Comparison of ENCODE assay signal across 36 cellular contexts in genomic region chr2:119245841-119246230, GRCh38. TPM values are rescaled to one million over a fixed set of nuclear protein-coding genes. Genes with fewer than 3 reads are reported as not detected.
DNase-seq lines count a peak whose midpoint lies in the region; ATAC-seq, FAIRE-seq and TF ChIP-seq lines count a peak whose summit lies in the region.
"Had no signal": no experiment of that assay in that cellular context is flagged by ENCODE, and none has a peak within 500 bp of the region (broad histone marks: within the 10 kb centered on the region; RNA-seq: fewer than 3 reads in every experiment).

No MANE protein-coding gene starts in this region.

- H3K27me3 ChIP-seq in K562 (ENCODE audit: control insufficient read depth in 2 of 2, insufficient read depth in 2 of 2, low read length in 2 of 2) (no peaks in the 10 kb centered on the region), H1 (replicated peaks in 1 of 4; ENCODE audit: control insufficient read depth in 3 of 4, extremely low read depth in 1 of 4, insufficient read depth in 3 of 4, low read length in 3 of 4) (no peaks in the 10 kb centered on the region)
- H3K27me3 ChIP-seq: BE2C; BLaER1; BLaER1 treated with 17β-estradiol and CSF1 and Interleukin-3, amounts not matched to agents 10 nM and 100 nM had no signal

- no peak overlapping the region for H2AFZ ChIP-seq in K562 (ENCODE audit: low read depth, low read length)
- H2AFZ ChIP-seq in H1 (ENCODE audit: low read length): no peak overlapping the region

- H3K4me3 ChIP-seq in K562: no peak overlapping the region
- H3K4me3 ChIP-seq in H1 (ENCODE audit: extremely low read depth in 1 of 4, insufficient read depth in 2 of 4, low read depth in 3 of 4, low read length in 4 of 4): no peak overlapping the region
- H3K4me3 ChIP-seq: A549; BLaER1; BLaER1 treated with 17β-estradiol and CSF1 and Interleukin-3, amounts not matched to agents 10 nM and 100 nM had no signal

- H3K27me3 Mint-ChIP-seq in natural killer cell treated with Interleukin-12 subunit alpha and Interleukin-12 subunit beta and Interleukin-15 and Interleukin-18, amount 100 ng/mL, for 72 hours: no peaks in the 10 kb centered on the region
- no peaks in the 10 kb centered on the region for H3K27me3 Mint-ChIP-seq in natural killer cell (ENCODE audit: low read depth in 2 of 2)
- H3K27me3 Mint-ChIP-seq: B cell; CD4-positive, alpha-beta T cell had no signal

- in situ Hi-C loops in K562 (cut with MboI): no loop called here

- no peak overlapping the region for H3K18ac ChIP-seq in H1 (ENCODE audit: extremely low read depth, low read length)

- H3K4me1 Mint-ChIP-seq in natural killer cell treated with Interleukin-12 subunit alpha and Interleukin-12 subunit beta and Interleukin-15 and Interleukin-18, amount 100 ng/mL, for 72 hours (ENCODE audit: low read depth in 2 of 2): peaks cover 0 to 3% of the 10 kb centered on the region in 2 donors
- no peaks in the 10 kb centered on the region for H3K4me1 Mint-ChIP-seq in natural killer cell
- H3K4me1 Mint-ChIP-seq: B cell; CD14-positive monocyte; CD4-positive, alpha-beta memory T cell; CD4-positive, CD25-positive, alpha-beta regulatory T cell; CD8-positive, alpha-beta memory T cell had no signal

- H4K20me1 ChIP-seq in K562 (replicated peaks; ENCODE audit: control insufficient read depth, insufficient read depth, low read length) (no peaks in the 10 kb centered on the region; the same call in 1 of the 2 replicates), H1 (replicated peaks in 1 of 2; ENCODE audit: control insufficient read depth in 1 of 2, insufficient read depth in 2 of 2, low read length in 2 of 2) (peaks cover 2 to 6% of the 10 kb centered on the region in 2 experiments)
- H4K20me1 ChIP-seq: BLaER1 had no signal

- H4K5ac ChIP-seq in H1 (ENCODE audit: insufficient read length, low read depth, low read length): no peak overlapping the region

- no peak overlapping the region for H3K56ac ChIP-seq in H1 (replicated peaks; ENCODE audit: insufficient read length, low read depth, low read length)

- H3K79me2 ChIP-seq in K562 (ENCODE audit: control insufficient read depth, insufficient read depth, low read length): no peaks in the 10 kb centered on the region
- H3K79me2 ChIP-seq in H1 (ENCODE audit: control insufficient read depth in 1 of 2, insufficient read depth in 2 of 2, low read length in 2 of 2): no peaks in the 10 kb centered on the region

- H2BK12ac ChIP-seq in H1 (ENCODE audit: low read depth, low read length): no peak overlapping the region

- TF ChIP-seq CTCF in natural killer cell (IDR thresholded peaks at IDR 0.05) (no peak), K562 (IDR thresholded peaks at IDR 0.05 in 2 of 3, conservative IDR thresholded peaks at IDR 0.05 in 1 of 3; ENCODE audit: insufficient read depth in 2 of 3, low read depth in 1 of 3, low read length in 3 of 3) (no peak), H1 (IDR thresholded peaks at IDR 0.05; ENCODE audit: control extremely low read depth in 1 of 3, insufficient read depth in 1 of 3, low read depth in 1 of 3, low read length in 3 of 3) (no peak)

- H3K79me1 ChIP-seq in H1 (ENCODE audit: low read depth, low read length): no peaks in the 10 kb centered on the region

- no peak overlapping the region for H3K4ac ChIP-seq in H1 (replicated peaks; ENCODE audit: insufficient read length, low read depth, low read length)

- H4K8ac ChIP-seq in H1 (ENCODE audit: extremely low read depth, insufficient read depth, low read length): no peak overlapping the region

- no peak overlapping the region for H3K14ac ChIP-seq in H1 (ENCODE audit: insufficient read length)

- no peak overlapping the region for H2AK5ac ChIP-seq in H1 (ENCODE audit: low read depth, low read length)

- peaks cover 58% of the 10 kb centered on the region for H3K36me3 ChIP-seq in K562 (ENCODE audit: control insufficient read depth, insufficient read depth, low read length)
- peaks cover 0 to 6% (median 0%) of the 10 kb centered on the region in 4 experiments; a peak in 3 of 8 replicates for H3K36me3 ChIP-seq in H1 (ENCODE audit: control insufficient read depth in 2 of 4, insufficient read depth in 4 of 4, low read length in 3 of 4)
- H3K36me3 ChIP-seq: BE2C had no signal

- H4K91ac ChIP-seq in H1 (replicated peaks; ENCODE audit: insufficient read length, low read length): no peak overlapping the region

- TF ChIP-seq RAD21 in K562 (CRISPR knock-in tag; conservative IDR thresholded peaks at IDR 0.05 in 1 of 2, IDR thresholded peaks at IDR 0.05 in 1 of 2): no peak
- TF ChIP-seq RAD21 in H1 (IDR thresholded peaks at IDR 0.05 in 1 of 2, conservative IDR thresholded peaks at IDR 0.05 in 1 of 2; ENCODE audit: low read depth in 2 of 2, low read length in 2 of 2): no peak

- no peak for TF ChIP-seq EP300 in K562 (IDR thresholded peaks at IDR 0.05; ENCODE audit: low read length)
- TF ChIP-seq EP300 in H1 (IDR thresholded peaks at IDR 0.05; ENCODE audit: borderline replicate concordance in 1 of 2, low read depth in 2 of 2, low read length in 2 of 2): no peak

- TF ChIP-seq POLR2A in K562 (conservative IDR thresholded peaks at IDR 0.05): no peak
- no peak for TF ChIP-seq POLR2A in H1 (IDR thresholded peaks at IDR 0.05; ENCODE audit: control extremely low read depth in 1 of 2, low read depth in 2 of 2, low read length in 2 of 2)

- no peak overlapping the region for H3K23ac ChIP-seq in H1 (ENCODE audit: insufficient read length)

- no TSS peak for BruUV-seq in K562 (replicated peaks; lab: Mats Ljungman, UMichigan)

- H3K9me1 ChIP-seq in K562 (ENCODE audit: control insufficient read depth, insufficient read depth, low read length): peaks cover 4% of the 10 kb centered on the region

- POLR2A ChIA-PET in K562 (lab: Yijun Ruan, JAX) (no interaction called here), H1 (lab: Charles Lee; ENCODE audit: partially characterized antibody) (interaction anchor here (1.1 kb wide), 1 partner anchor 10 kb away, joined by 3 read pairs; no protein-coding TSS in a partner anchor)

- H2BK5ac ChIP-seq in H1 (ENCODE audit: low read depth, low read length): no peak overlapping the region

- H3K4me3 Mint-ChIP-seq in natural killer cell treated with Interleukin-12 subunit alpha and Interleukin-12 subunit beta and Interleukin-15 and Interleukin-18, amount 100 ng/mL, for 72 hours: no peak overlapping the region
- H3K4me3 Mint-ChIP-seq in natural killer cell: no peak overlapping the region
- H3K4me3 Mint-ChIP-seq: B cell; CD14-positive monocyte; CD4-positive, alpha-beta memory T cell; CD4-positive, alpha-beta T cell; CD4-positive, CD25-positive, alpha-beta regulatory T cell; CD8-positive, alpha-beta memory T cell; CD8-positive, alpha-beta T cell had no signal

- H3K9me3 ChIP-seq in K562 (replicated peaks; ENCODE audit: control insufficient read depth, insufficient read depth, low read depth, low read length) (no peaks in the 10 kb centered on the region), H1 (ENCODE audit: insufficient read depth in 2 of 2, low read depth in 1 of 2, low read length in 1 of 2) (no peaks in the 10 kb centered on the region)
- H3K9me3 ChIP-seq: BE2C, Caco-2 had no signal

- intact Hi-C loops in natural killer cell (cut with micrococcal nuclease) (no loop called here), K562 (cut with micrococcal nuclease) (no loop called here), posterior vena cava (cut with DNase I) (no loop called here)

- H3K23me2 ChIP-seq in H1 (ENCODE audit: low read depth, low read length): no peaks in the 10 kb centered on the region

- H2BK20ac ChIP-seq in H1 (ENCODE audit: low read length): no peak overlapping the region

- H3K27ac Mint-ChIP-seq in natural killer cell treated with Interleukin-12 subunit alpha and Interleukin-12 subunit beta and Interleukin-15 and Interleukin-18, amount 100 ng/mL, for 72 hours: no peak overlapping the region
- H3K27ac Mint-ChIP-seq in natural killer cell: no peak overlapping the region
- H3K27ac Mint-ChIP-seq: B cell; CD4-positive, alpha-beta memory T cell; CD4-positive, alpha-beta T cell; CD4-positive, CD25-positive, alpha-beta regulatory T cell; CD8-positive, alpha-beta memory T cell had no signal

- H2BK15ac ChIP-seq in H1 (ENCODE audit: low read length): 0 out of 2 replicates have a peak overlapping the region, but pooled peaks have one; percentile 37

- no peak overlapping the region for H2BK120ac ChIP-seq in H1 (replicated peaks; ENCODE audit: low read depth, low read length)

- FAIRE-seq in K562 (lab: Jason Lieb, UNC): no peak
- FAIRE-seq in H1 (lab: Jason Lieb, UNC): no peak
- FAIRE-seq: A204.1, A549, D721Med had no signal

- H3K4me2 ChIP-seq in K562 (ENCODE audit: insufficient read depth, low read length) (no peak overlapping the region), H1 (ENCODE audit: insufficient read depth in 1 of 2, low read depth in 2 of 2, low read length in 2 of 2) (no peak overlapping the region)
- H3K4me2 ChIP-seq: A549; BLaER1; BLaER1 treated with 17β-estradiol and CSF1 and Interleukin-3, amounts not matched to agents 10 nM and 100 nM had no signal

- CTCF ChIA-PET in K562 (lab: Yijun Ruan, JAX; ENCODE audit: low intra/inter-chr PET ratio) (no interaction called here), H1 (lab: Charles Lee; ENCODE audit: partially characterized antibody) (interaction anchor here (0.6 to 5.9 kb wide), 7 partner anchors 11 to 107 kb away, joined by 3 to 57 read pairs (median 5); no protein-coding TSS in a partner anchor)

- H3K9ac ChIP-seq in K562 (ENCODE audit: insufficient read depth in 1 of 2, low read depth in 2 of 2, low read length in 2 of 2) (no peak overlapping the region), H1 (replicated peaks in 1 of 4; ENCODE audit: extremely low read depth in 1 of 4, low read depth in 3 of 4, low read length in 3 of 4) (no peak overlapping the region)
- H3K9ac ChIP-seq: BLaER1; BLaER1 treated with 17β-estradiol and CSF1 and Interleukin-3, amounts not matched to agents 10 nM and 100 nM had no signal

- DNase-seq in natural killer cell treated with Interleukin-12 subunit alpha and Interleukin-12 subunit beta and Interleukin-15 and Interleukin-18, amount 100 ng/mL, for 72 hours (ENCODE audit: low spot score): peak; percentile 22
- DNase-seq in natural killer cell: no peak
- no peak for DNase-seq in K562 (ENCODE audit: extremely low read depth in 1 of 4, low spot score in 3 of 4)
- DNase-seq in H1 (ENCODE audit: low read depth in 1 of 2, low spot score in 2 of 2): no peak
- DNase-seq in posterior vena cava (ENCODE audit: low spot score): peak; percentile 48
- no peak for DNase-seq in cerebellum (ENCODE audit: low spot score)
- DNase-seq: 8988T; ACHN; AML-193; BE2C; C1 segment of cervical spinal cord; Calu3; CD4-positive, alpha-beta memory T cell; CD4-positive, alpha-beta T cell; CD4-positive, CD25-positive, alpha-beta regulatory T cell; CD8-positive, alpha-beta memory T cell; CD8-positive, alpha-beta T cell; COR-L47; DMS 273 treated with DMSO at 0.1 percent for 48 hours; DMS53; DMS79; DMS79 treated with DMSO at 0.1 percent for 48 hours; DND-41; EL had no signal

- H3K4me1 ChIP-seq in K562 (replicated peaks in 1 of 2; ENCODE audit: control insufficient read depth in 2 of 2, insufficient read depth in 2 of 2, low read length in 2 of 2) (peaks cover 2 to 9% of the 10 kb centered on the region in 2 experiments; a peak in 3 of 5 replicates), H1 (replicated peaks in 1 of 4; ENCODE audit: control insufficient read depth in 3 of 4, insufficient read depth in 4 of 4, low read length in 3 of 4) (peaks cover 1 to 6% (median 5%) of the 10 kb centered on the region in 4 experiments; a peak in 6 of 7 replicates)
- H3K4me1 ChIP-seq: BE2C had no signal

- no peaks in the 10 kb centered on the region for H3K36me3 Mint-ChIP-seq in natural killer cell treated with Interleukin-12 subunit alpha and Interleukin-12 subunit beta and Interleukin-15 and Interleukin-18, amount 100 ng/mL, for 72 hours
- H3K36me3 Mint-ChIP-seq in natural killer cell: no peaks in the 10 kb centered on the region
- H3K36me3 Mint-ChIP-seq: CD4-positive, alpha-beta memory T cell; CD4-positive, CD25-positive, alpha-beta regulatory T cell; CD8-positive, alpha-beta memory T cell; CD8-positive, alpha-beta T cell had no signal

- no peak for ATAC-seq in natural killer cell treated with Interleukin-12 subunit alpha and Interleukin-12 subunit beta and Interleukin-15 and Interleukin-18, amount 100 ng/mL, for 72 hours
- ATAC-seq in natural killer cell (no peak), K562 (no peak), HG03175 (IDR thresholded peaks at IDR 0.05; ENCODE audit: unreplicated experiment) (no peak), HG03520 (IDR thresholded peaks at IDR 0.05; ENCODE audit: unreplicated experiment) (no peak)
- ATAC-seq: A549; CD8-positive, alpha-beta T cell had no signal

- no peaks in the 10 kb centered on the region for H3K9me3 Mint-ChIP-seq in natural killer cell treated with Interleukin-12 subunit alpha and Interleukin-12 subunit beta and Interleukin-15 and Interleukin-18, amount 100 ng/mL, for 72 hours
- H3K9me3 Mint-ChIP-seq in natural killer cell: no peaks in the 10 kb centered on the region
- H3K9me3 Mint-ChIP-seq: CD4-positive, alpha-beta memory T cell; CD4-positive, alpha-beta T cell; CD4-positive, CD25-positive, alpha-beta regulatory T cell; CD8-positive, alpha-beta memory T cell; CD8-positive, alpha-beta T cell had no signal

- H3K27ac ChIP-seq in K562 (ENCODE audit: extremely low read depth, low read depth, low read length) (no peak overlapping the region), H1 (ENCODE audit: low read depth, low read length) (no peak overlapping the region)
- H3K27ac ChIP-seq: 22Rv1; A549; BLaER1; BLaER1 treated with 17β-estradiol and CSF1 and Interleukin-3, amounts not matched to agents 10 nM and 100 nM; C4-2B had no signal

- WGBS in K562 (ENCODE audit: insufficient coverage, low coverage, missing lambda C conversion rate): 92% methylated on average over 3 of the region's 3 CpGs
- 93% methylated on average over 3 of the region's 3 CpGs; no CpG with 5 or more reads in 1 of the 2 experiments for WGBS in H1 (ENCODE audit: extremely low coverage in 1 of 2, insufficient coverage in 1 of 2, insufficient read length in 1 of 2, insufficient replicate concordance in 2 of 2, low coverage in 1 of 2, low lambda C conversion rate in 2 of 2, missing lambda C conversion rate in 1 of 2), 2 experiments

RNA-seq across cellular contexts. Expression of gene STEAP3, which starts 22.2 kb away (rescaled TPM):
- total RNA-seq in natural killer cell treated with Interleukin-12 subunit alpha and Interleukin-12 subunit beta and Interleukin-15 and Interleukin-18, amount 100 ng/mL, for 72 hours: 1 to 10 TPM; 1.3 to 2.3 TPM
- total RNA-seq in natural killer cell (1 to 10 TPM; 1.7 to 2.5 (median 2.0) TPM), K562 (2014; rRNA removed) (15.6 and 23.7 TPM in 2 replicates), K562 (2014; rRNA removed; fragmentation: Illumina TruSeq; extraction: Trizol) (8.2 and 9.0 TPM in 2 replicates), K562 (2015; rRNA removed; fragmentation: Illumina TruSeq; extraction: Trizol) (8.5 and 8.6 TPM in 2 replicates), K562 (2021) (29.8 and 31.6 TPM in 2 replicates), posterior vena cava (1 to 10 TPM; 5.7 to 9.3 TPM), cerebellum (1.4 TPM)
- total RNA-seq in K562 (2011; cell fraction: chromatin; rRNA removed; ENCODE audit: low replicate concordance): 18.0 and 37.0 TPM in 2 replicates
- total RNA-seq in K562 (2011; cell fraction: nucleolus; rRNA removed): 43.3 and 45.4 TPM in 2 replicates
- total RNA-seq in K562 (2011; cell fraction: nucleoplasm; rRNA removed): 33.7 and 37.0 TPM in 2 replicates
- polyA plus RNA-seq in K562 (2011; rRNA removed) (7.7 and 11.7 TPM in 2 replicates), K562 (2014; fragmentation: Illumina TruSeq; extraction: Trizol) (18.2 and 22.3 TPM in 2 replicates), K562 (2014; fragmentation: Nextera tagmentation; extraction: Ambion mirVana) (1 to 10 TPM; 1.8 to 3.0 TPM), K562 (2014; rRNA removed) (12.7 and 12.8 TPM in 2 replicates), H1 (2011; rRNA removed) (27.9 and 40.1 TPM in 2 replicates)
- polyA plus RNA-seq in K562 (2011; cell fraction: cytosol; rRNA removed): 7.0 and 19.8 TPM in 2 replicates
- 14.1 and 32.9 TPM in 2 replicates for polyA plus RNA-seq in K562 (2011; cell fraction: nucleus; rRNA removed)
- 14.0 and 22.8 TPM in 2 replicates for polyA plus RNA-seq in K562 (2012)
- 8.4 and 10.0 TPM in 2 replicates for polyA minus RNA-seq in K562 (2011; rRNA and poly(A)+ RNA removed)
- polyA minus RNA-seq in K562 (2011; cell fraction: cytosol; rRNA and poly(A)+ RNA removed): 13.9 and 18.9 TPM in 2 replicates
- polyA minus RNA-seq in K562 (2011; cell fraction: nucleus; rRNA and poly(A)+ RNA removed): 8.2 and 11.4 TPM in 2 replicates
- total RNA-seq in H1 (2021; fragmentation: NEBNext Ultra II Directional; extraction: Animal tissue kit (Norgen Biotek cat#: 25700)): 21.7 and 22.2 TPM in 2 replicates
- polyA plus RNA-seq in H1 (2011; cell fraction: cytosol; rRNA removed): 18.9 TPM
- polyA plus RNA-seq in H1 (2011; cell fraction: nucleus; rRNA removed): 37.7 TPM
- 18.7 to 23.4 TPM (median 21.9 TPM) in 4 replicates for polyA plus RNA-seq in H1 (2012, experiment 1 of 2)
- 19.4 TPM for polyA plus RNA-seq in H1 (2012, experiment 2 of 2)
- polyA plus RNA-seq in H1 (2013, experiment 1 of 2): 25.2 TPM
- 25.2 TPM for polyA plus RNA-seq in H1 (2013, experiment 2 of 2)
- polyA minus RNA-seq in H1 (2011; rRNA and poly(A)+ RNA removed): 21.9 and 35.2 TPM in 2 replicates
- 23.3 TPM for polyA minus RNA-seq in H1 (2011; cell fraction: cytosol; rRNA and poly(A)+ RNA removed)
- 23.5 TPM for polyA minus RNA-seq in H1 (2011; cell fraction: nucleus; rRNA and poly(A)+ RNA removed)
- total RNA-seq: CD4-positive, alpha-beta T cell; CD4-positive, CD25-positive, alpha-beta regulatory T cell; CD8-positive, alpha-beta T cell had no signal
- polyA plus RNA-seq: CD4-positive, alpha-beta memory T cell; CD4-positive, CD25-positive, alpha-beta regulatory T cell had no signal

Comparison
In these comparisons a context has a peak if more than half of its experiments do, and no peak if none do; other contexts are left out.
1. DNase-seq: peak in natural killer cell treated with Interleukin-12 subunit alpha and Interleukin-12 subunit beta and Interleukin-15 and Interleukin-18, amount 100 ng/mL, for 72 hours (single experiment) and posterior vena cava (single experiment); none in natural killer cell (single experiment), K562 (0 of 4), H1 (0 of 2) and cerebellum (single experiment).